In genomic region chr3:173911446-173911845, GRCh38 we compare ENCODE assay signal across 16 cellular contexts.
DNase-seq lines count a peak whose midpoint lies in the region; ATAC-seq, FAIRE-seq and TF ChIP-seq lines count a peak whose summit lies in the region.
"Had no signal": no experiment of that assay in that cellular context is flagged by ENCODE, and none has a peak within 500 bp of the region (broad histone marks: within the 10 kb centered on the region; RNA-seq: fewer than 3 reads in every experiment).

No MANE protein-coding gene starts in this region.

- CTCF ChIA-PET in naive thymus-derived CD4-positive, alpha-beta T cell (lab: Charles Lee): no interaction called here

- no peaks in the 10 kb centered on the region for H3K36me3 Mint-ChIP-seq in brain
- no peaks in the 10 kb centered on the region for H3K36me3 Mint-ChIP-seq in naive thymus-derived CD4-positive, alpha-beta T cell

- H3K4me1 ChIP-seq in mesodermal cell (ENCODE audit: control insufficient read depth, insufficient read depth, low read length, poor library complexity, severe bottlenecking) (peaks cover 10% of the 10 kb centered on the region), spleen (no peaks in the 10 kb centered on the region)
- no peaks in the 10 kb centered on the region for H3K4me1 ChIP-seq in naive thymus-derived CD4-positive, alpha-beta T cell (ENCODE audit: control insufficient read depth in 2 of 2, insufficient read depth in 2 of 2, low read length in 2 of 2)
- H3K4me1 ChIP-seq: prostate gland had no signal

- H3K27me3 ChIP-seq in naive thymus-derived CD4-positive, alpha-beta T cell (ENCODE audit: control insufficient read depth in 2 of 2, insufficient read depth in 2 of 2, low read length in 2 of 2): no peaks in the 10 kb centered on the region
- H3K27me3 ChIP-seq in spleen (replicated peaks in 1 of 7): no peaks in the 10 kb centered on the region
- H3K27me3 ChIP-seq: tibial artery had no signal

- peak overlapping the region in 4 of 5 experiments; percentile 8 to 48 (median 24) for H3K4me3 Mint-ChIP-seq in brain
- H3K4me3 Mint-ChIP-seq in naive thymus-derived CD4-positive, alpha-beta T cell: no peak overlapping the region
- H3K4me3 Mint-ChIP-seq: activated T-helper 1 cell treated with anti-CD3 and anti-CD28 coated beads, Interleukin-12 subunit alpha, Interleukin-12 subunit beta, Interleukin-2, Interleukin-4 antibody, amounts not matched to agents 30 ng/mL and 10 ng/mL and 1 ng/mL, durations not matched to agents 14 hours and 24 hours and 36 hours had no signal

- no peak for ATAC-seq in HG03469 (IDR thresholded peaks at IDR 0.05; ENCODE audit: unreplicated experiment)
- ATAC-seq in naive thymus-derived CD4-positive, alpha-beta T cell: no peak

- H3K4me3 ChIP-seq in mesodermal cell (ENCODE audit: extremely low read depth, insufficient read depth, low read length, poor library complexity, severe bottlenecking) (no peak overlapping the region), spleen (no peak overlapping the region)
- no peak overlapping the region for H3K4me3 ChIP-seq in naive thymus-derived CD4-positive, alpha-beta T cell (ENCODE audit: low read length)
- H3K4me3 ChIP-seq: prostate gland, tibial artery had no signal

- peak overlapping the region; percentile 58 for H3K27ac ChIP-seq in mesodermal cell (ENCODE audit: low read depth, low read length, severe bottlenecking)
- no peak overlapping the region for H3K27ac ChIP-seq in naive thymus-derived CD4-positive, alpha-beta T cell (ENCODE audit: low read depth, low read length)
- no peak overlapping the region for H3K27ac ChIP-seq in spleen
- H3K27ac ChIP-seq: prostate gland, tibial artery had no signal

- DNase-seq in H54 (ENCODE audit: insufficient read length, low spot score) (no peak), NCI-H446 treated with DMSO at 0.1 percent for 48 hours (lab: John Stamatoyannopoulos, UW) (peak; percentile 87), EL (no peak), spleen (no peak)
- no peak for DNase-seq in naive thymus-derived CD4-positive, alpha-beta T cell
- DNase-seq: activated CD4-positive, alpha-beta T cell treated with anti-CD3 and anti-CD28 coated beads, Interleukin-2, amount 50 U/mL, for 4 hours; dermis blood vessel endothelial cell; NCI-H524 treated with DMSO at 0.1 percent for 48 hours; SHP77; T1000; tibial artery had no signal

- POLR2A ChIA-PET in naive thymus-derived CD4-positive, alpha-beta T cell (lab: Charles Lee): no interaction called here

- peak; percentile 84 for FAIRE-seq in H54 (lab: Jason Lieb, UNC)

- TF ChIP-seq CTCF in brain (conservative IDR thresholded peaks at IDR 0.05): no peak
- TF ChIP-seq CTCF in spleen (IDR thresholded peaks at IDR 0.05 in 8 of 11, conservative IDR thresholded peaks at IDR 0.05 in 3 of 11): no peak

- no peaks in the 10 kb centered on the region for H3K9me3 ChIP-seq in mesodermal cell (ENCODE audit: control insufficient read depth, low read length)
- no peaks in the 10 kb centered on the region for H3K9me3 ChIP-seq in naive thymus-derived CD4-positive, alpha-beta T cell (ENCODE audit: control insufficient read depth in 2 of 3, low read length in 3 of 3)
- H3K9me3 ChIP-seq in spleen: no peaks in the 10 kb centered on the region
- H3K9me3 ChIP-seq: prostate gland, tibial artery had no signal

- H3K27me3 Mint-ChIP-seq in brain: no peaks in the 10 kb centered on the region
- H3K27me3 Mint-ChIP-seq in naive thymus-derived CD4-positive, alpha-beta T cell: no peaks in the 10 kb centered on the region

- no peaks in the 10 kb centered on the region for H3K9me3 Mint-ChIP-seq in brain
- H3K9me3 Mint-ChIP-seq in naive thymus-derived CD4-positive, alpha-beta T cell: peaks cover 0 to 3% (median 0%) of the 10 kb centered on the region in 11 donors
- H3K9me3 Mint-ChIP-seq: activated T-helper 1 cell treated with anti-CD3 and anti-CD28 coated beads, Interleukin-12 subunit alpha, Interleukin-12 subunit beta, Interleukin-2, Interleukin-4 antibody, amounts not matched to agents 30 ng/mL and 10 ng/mL and 1 ng/mL, durations not matched to agents 14 hours and 24 hours and 36 hours had no signal

- no peak for TF ChIP-seq POLR2A in H54 (IDR thresholded peaks at IDR 0.05; ENCODE audit: low read depth, low read length)
- no peak for TF ChIP-seq POLR2A in spleen (IDR thresholded peaks at IDR 0.05)

- intact Hi-C loops in naive thymus-derived CD4-positive, alpha-beta T cell (cut with micrococcal nuclease): no loop called here
- intact Hi-C loops in spleen (cut with DNase I; ENCODE audit: low total_unique reads): no loop called here

- H3K36me3 ChIP-seq in mesodermal cell (ENCODE audit: control insufficient read depth, insufficient read depth, low read length): no peaks in the 10 kb centered on the region
- no peaks in the 10 kb centered on the region for H3K36me3 ChIP-seq in naive thymus-derived CD4-positive, alpha-beta T cell (ENCODE audit: control insufficient read depth in 2 of 3, insufficient read depth in 3 of 3, low read length in 3 of 3)
- no peaks in the 10 kb centered on the region for H3K36me3 ChIP-seq in spleen
- H3K36me3 ChIP-seq: prostate gland, tibial artery had no signal

- H3K4me1 Mint-ChIP-seq in brain: peaks cover 50% of the 10 kb centered on the region
- no peaks in the 10 kb centered on the region for H3K4me1 Mint-ChIP-seq in naive thymus-derived CD4-positive, alpha-beta T cell

- H3K27ac Mint-ChIP-seq in brain: peak overlapping the region; percentile 5 to 81 (median 73)
- H3K27ac Mint-ChIP-seq in naive thymus-derived CD4-positive, alpha-beta T cell: no peak overlapping the region
- H3K27ac Mint-ChIP-seq: activated T-helper 1 cell treated with anti-CD3 and anti-CD28 coated beads, Interleukin-12 subunit alpha, Interleukin-12 subunit beta, Interleukin-2, Interleukin-4 antibody, amounts not matched to agents 30 ng/mL and 10 ng/mL and 1 ng/mL, durations not matched to agents 14 hours and 24 hours and 36 hours had no signal

- WGBS in mesodermal cell (ENCODE audit: insufficient coverage in 2 of 2), 2 experiments: 71 to 86% methylated on average over 2 of the region's 3 CpGs
- WGBS in spleen, 5 donors: 33 to 49% (median 37%) methylated on average over 3 of the region's 3 CpGs

Comparison
In these comparisons a context has a peak if more than half of its experiments do, and no peak if none do; other contexts are left out.
1. H3K27ac Mint-ChIP-seq: peak in brain (5 of 5); none in naive thymus-derived CD4-positive, alpha-beta T cell (0 of 9).
2. H3K4me3 Mint-ChIP-seq: peak in brain (4 of 5); none in naive thymus-derived CD4-positive, alpha-beta T cell (0 of 10).